Comparison of ENCODE assay signal across 8 cellular contexts in the genomic region with DNA sequence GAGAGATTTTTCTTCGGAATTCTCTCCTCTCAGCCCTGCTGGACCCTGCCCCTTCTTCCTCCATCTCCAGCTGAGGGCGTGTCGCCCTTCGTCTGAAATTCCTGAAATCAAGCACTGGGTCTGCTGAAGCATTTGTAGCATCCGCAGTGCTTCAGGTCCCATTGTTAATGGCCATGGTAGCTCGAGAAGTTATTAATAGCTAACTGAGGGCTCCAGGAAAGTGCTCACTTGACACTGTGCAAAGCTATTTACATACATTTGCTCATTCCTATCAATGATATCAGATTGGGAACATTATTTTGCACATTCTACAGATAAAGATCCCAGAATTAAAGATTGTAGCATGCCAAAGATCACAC. TPM values are rescaled to one million over a fixed set of nuclear protein-coding genes. Genes with fewer than 3 reads are reported as not detected.
DNase-seq lines count a peak whose midpoint lies in the region; ATAC-seq and TF ChIP-seq lines count a peak whose summit lies in the region.

No MANE protein-coding gene starts in this region.

- H3K79me2 ChIP-seq in DND-41 (ENCODE audit: insufficient read depth, low read length), result peaks cover 57% of the 10 kb centered on the region
- H3K79me2 ChIP-seq in parathyroid adenoma, result peaks cover 22% of the 10 kb centered on the region

- TF ChIP-seq CTCF in DND-41 (IDR thresholded peaks at IDR 0.05; ENCODE audit: borderline replicate concordance, extremely low read depth, low read length, poor library complexity, severe bottlenecking) (no peak), fibroblast of pulmonary artery (IDR thresholded peaks at IDR 0.05; ENCODE audit: low read length, missing control alignments) (no peak), parathyroid adenoma (IDR thresholded peaks at IDR 0.05) (no peak)

- ATAC-seq in DND-41 (ENCODE audit: insufficient read depth, low read depth), result peak; percentile 44
- no peak for ATAC-seq in HG03457 (IDR thresholded peaks at IDR 0.05; ENCODE audit: unreplicated experiment)

- H4K20me1 ChIP-seq in DND-41 (ENCODE audit: insufficient read depth, low read length), result no peaks in the 10 kb centered on the region

- peaks cover 42% of the 10 kb centered on the region for H3K4me1 ChIP-seq in DND-41 (ENCODE audit: insufficient read depth, low read length)
- peaks cover 4% of the 10 kb centered on the region; the same call in 1 of the 2 replicates for H3K4me1 ChIP-seq in SJSA1 (replicated peaks)
- no peaks in the 10 kb centered on the region for H3K4me1 ChIP-seq in parathyroid adenoma

- H3K27ac ChIP-seq in DND-41 (ENCODE audit: low read length) (peak overlapping the region; percentile 88), SJSA1 (peak overlapping the region; percentile 83), parathyroid adenoma (peak overlapping the region; percentile 87)

- H3K4me3 ChIP-seq in DND-41 (ENCODE audit: low read depth in 1 of 2, low read length in 2 of 2) (peak overlapping the region; percentile 61 to 94), H7 (ENCODE audit: insufficient read depth, low read depth, low read length) (peak overlapping the region; percentile 92), SJSA1 (peak overlapping the region; percentile 74), fibroblast of pulmonary artery (replicated peaks; ENCODE audit: low read depth, low read length) (peak overlapping the region; percentile 91), parathyroid adenoma (ENCODE audit: low read depth, low read length) (peak overlapping the region; percentile 99)

- H3K9me3 ChIP-seq in DND-41 (ENCODE audit: insufficient read depth, low read length, severe bottlenecking) (no peaks in the 10 kb centered on the region), SJSA1 (replicated peaks) (no peaks in the 10 kb centered on the region; the same call in 1 of the 2 replicates), parathyroid adenoma (ENCODE audit: control insufficient read depth, low read length) (no peaks in the 10 kb centered on the region)

- H2AFZ ChIP-seq in DND-41 (ENCODE audit: low read depth, low read length) (peak overlapping the region; percentile 92), parathyroid adenoma (peak overlapping the region; percentile 94)

- peak overlapping the region; percentile 82 for H3K9ac ChIP-seq in DND-41 (ENCODE audit: low read depth, low read length)
- peak overlapping the region; percentile 22 for H3K9ac ChIP-seq in parathyroid adenoma

- H3K4me2 ChIP-seq in DND-41 (ENCODE audit: insufficient read depth, low read length), result peak overlapping the region; percentile 97
- H3K4me2 ChIP-seq in parathyroid adenoma (ENCODE audit: low read length), result peak overlapping the region; percentile 54

- DNase-seq in DND-41 (no peak), H7 (no peak), SJSA1 (ENCODE audit: low read depth in 1 of 2, low spot score in 2 of 2) (no peak), fibroblast of pulmonary artery (ENCODE audit: low read depth) (peak; percentile 46), NCI-H1092 treated with DMSO at 0.1 percent for 48 hours (lab: John Stamatoyannopoulos, UW) (no peak), islet precursor cell (no peak)

- peaks cover 5% of the 10 kb centered on the region; the same call in 1 of the 2 replicates for H3K36me3 ChIP-seq in DND-41 (ENCODE audit: insufficient read depth, low read length)
- H3K36me3 ChIP-seq in H7 (replicated peaks; ENCODE audit: control insufficient read depth, insufficient read depth, low read length), result peaks cover 2% of the 10 kb centered on the region
- H3K36me3 ChIP-seq in SJSA1, result peaks cover 19% of the 10 kb centered on the region
- H3K36me3 ChIP-seq in parathyroid adenoma (ENCODE audit: control insufficient read depth, insufficient read depth, low read length), result no peaks in the 10 kb centered on the region

- no peaks in the 10 kb centered on the region for H3K27me3 ChIP-seq in DND-41 (ENCODE audit: insufficient read depth, low read length, poor library complexity)
- H3K27me3 ChIP-seq in H7 (ENCODE audit: control insufficient read depth, insufficient read depth, low read length), result no peaks in the 10 kb centered on the region
- no peaks in the 10 kb centered on the region for H3K27me3 ChIP-seq in SJSA1 (replicated peaks)
- H3K27me3 ChIP-seq in parathyroid adenoma (ENCODE audit: control insufficient read depth, insufficient read depth, low read length), result no peaks in the 10 kb centered on the region

RNA-seq across cellular contexts. Expression of a gene that starts 0.5 kb away (rescaled TPM):
- total RNA-seq in H7 (2014; rRNA removed; shearing (Covaris generic)), result 14.6 and 15.6 TPM in 2 replicates
- total RNA-seq in SJSA1 (2014; rRNA removed; shearing (Covaris generic)), result 15.4 and 28.8 TPM in 2 replicates

RNA-seq across cellular contexts. Expression of a gene that starts 0.7 kb away (rescaled TPM):
- 33.7 and 37.1 TPM in 2 replicates for total RNA-seq in H7 (2014; rRNA removed; shearing (Covaris generic))
- total RNA-seq in SJSA1 (2014; rRNA removed; shearing (Covaris generic)), result 39.2 and 47.4 TPM in 2 replicates

RNA-seq across cellular contexts. Expression of a gene that starts 58.2 kb away (rescaled TPM):
- total RNA-seq in H7 (2014; rRNA removed; shearing (Covaris generic)), result 0.38 and 1.3 TPM in 2 replicates
- total RNA-seq in SJSA1 (2014; rRNA removed; shearing (Covaris generic)), result 0.31 and 0.50 TPM in 2 replicates
